Comparison of ENCODE assay signal across 1 cellular context in the genomic region with DNA sequence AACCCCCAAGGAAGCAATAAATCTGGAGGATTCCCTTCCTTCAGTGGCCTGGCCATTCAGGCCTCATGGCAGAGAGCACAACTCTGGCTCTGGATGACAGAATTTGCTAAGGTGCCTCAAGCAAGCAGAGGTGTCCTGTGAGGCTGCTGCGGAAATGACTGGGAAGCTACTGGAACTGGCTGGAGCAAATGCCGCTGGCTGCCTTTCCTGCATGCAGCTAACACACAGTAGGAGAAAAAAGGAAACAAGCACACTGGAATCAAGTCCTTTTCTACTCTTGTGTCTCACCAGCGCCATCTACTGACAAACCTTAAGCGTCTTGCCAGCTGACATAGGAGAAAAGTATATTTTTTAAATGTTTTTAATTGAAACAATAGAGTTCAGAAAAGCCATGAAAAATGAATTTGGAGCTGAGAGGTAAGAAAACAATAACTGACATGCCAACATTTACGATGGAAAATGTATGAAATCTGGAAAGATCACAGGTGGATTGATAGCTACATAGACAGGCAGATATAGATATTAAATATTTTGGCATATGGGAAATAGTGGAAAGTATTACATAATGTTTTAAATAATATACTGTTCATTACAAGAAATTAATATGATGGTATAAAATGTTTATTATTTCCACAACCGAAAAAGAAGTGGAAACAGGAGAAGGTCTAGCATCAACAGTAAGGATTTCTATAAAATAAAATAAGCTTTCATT.
TF ChIP-seq lines count a peak whose summit lies in the region.

No MANE protein-coding gene starts in this region.

TF ChIP-seq in HepG2, 621 proteins besides CTCF, POLR2A, EP300 and RAD21 (continued from another document):
- no peak for TF ChIP-seq ZC3H4 (CRISPR knock-in tag; IDR thresholded peaks at IDR 0.05; ENCODE audit: borderline replicate concordance)
